Comparison of ENCODE assay signal across 25 cellular contexts in the genomic region with DNA sequence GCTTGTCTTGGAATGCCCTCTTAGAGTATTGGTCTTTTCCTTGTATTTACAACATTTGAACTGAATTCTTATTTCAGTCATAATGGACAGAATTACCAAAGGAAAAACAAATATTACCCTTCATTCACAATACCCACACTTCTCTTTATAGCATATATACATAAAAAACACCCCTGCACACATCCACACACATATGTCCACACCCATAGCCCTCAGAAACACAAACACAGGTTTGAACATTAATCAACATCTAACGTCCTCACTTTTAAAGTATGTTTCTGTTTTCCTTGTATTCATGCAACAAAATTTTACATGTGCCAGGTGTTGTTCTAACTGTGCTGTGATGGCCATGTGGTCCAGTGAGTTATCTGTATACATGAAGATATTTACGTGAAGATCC. TPM values are rescaled to one million over a fixed set of nuclear protein-coding genes. Genes with fewer than 3 reads are reported as not detected.
DNase-seq lines count a peak whose midpoint lies in the region; ATAC-seq, FAIRE-seq and TF ChIP-seq lines count a peak whose summit lies in the region.
"Had no signal": no experiment of that assay in that cellular context is flagged by ENCODE, and none has a peak within 500 bp of the region (broad histone marks: within the 10 kb centered on the region; RNA-seq: fewer than 3 reads in every experiment).

No MANE protein-coding gene starts in this region.

- intact Hi-C loops in left colon (cut with DNase I, micrococcal nuclease), result no loop called here
- intact Hi-C loops in CD4-positive, alpha-beta T cell (cut with DNase I, micrococcal nuclease), result no loop called here

- no peak overlapping the region for H3K9ac ChIP-seq in mucosa of rectum (ENCODE audit: low read depth in 1 of 2, low read length in 2 of 2)
- H3K9ac ChIP-seq: BLaER1 had no signal

- peak; percentile 21 for FAIRE-seq in colon (lab: Jason Lieb, UNC)
- FAIRE-seq: A204.1, D721Med, G401.6, GM12891, GM18507 had no signal

- ATAC-seq in left colon, result peak; percentile 72
- no peak for ATAC-seq in CD4-positive, alpha-beta T cell (ENCODE audit: poor library complexity)
- no peak for ATAC-seq in GM21619 (IDR thresholded peaks at IDR 0.05; ENCODE audit: unreplicated experiment)
- ATAC-seq in HG02938 (IDR thresholded peaks at IDR 0.05; ENCODE audit: unreplicated experiment), result no peak
- ATAC-seq: CD8-positive, alpha-beta T cell had no signal

- H3K4me3 ChIP-seq in mucosa of rectum (ENCODE audit: low read length in 2 of 2), result no peak overlapping the region
- H3K4me3 ChIP-seq: BLaER1 had no signal

- H3K9me3 Mint-ChIP-seq in CD4-positive, alpha-beta T cell, result peaks cover 9% of the 10 kb centered on the region

- H3K36me3 Mint-ChIP-seq in CD4-positive, alpha-beta T cell (ENCODE audit: low read depth), result no peaks in the 10 kb centered on the region
- H3K36me3 Mint-ChIP-seq: CD14-positive monocyte; CD4-positive, CD25-positive, alpha-beta regulatory T cell; CD8-positive, alpha-beta T cell had no signal

- peaks cover 0 to 7% of the 10 kb centered on the region in 2 donors for H3K9me3 ChIP-seq in mucosa of rectum (ENCODE audit: control insufficient read depth in 2 of 2, low read length in 2 of 2)
- peaks cover 10% of the 10 kb centered on the region for H3K9me3 ChIP-seq in CD4-positive, alpha-beta T cell (ENCODE audit: control insufficient read depth, low read length)
- H3K9me3 ChIP-seq: BE2C had no signal

- H3K27me3 ChIP-seq in mucosa of rectum (ENCODE audit: control insufficient read depth in 2 of 2, insufficient read depth in 2 of 2, low read length in 2 of 2), result no peaks in the 10 kb centered on the region
- H3K27me3 ChIP-seq in CD4-positive, alpha-beta T cell (ENCODE audit: control insufficient read depth, insufficient read depth, low read length), result peaks cover 5% of the 10 kb centered on the region
- H3K27me3 ChIP-seq: BE2C, BLaER1 had no signal

- H3K36me3 ChIP-seq in mucosa of rectum (ENCODE audit: control insufficient read depth in 2 of 2, insufficient read depth in 2 of 2, low read length in 2 of 2), result peaks cover 0 to 3% of the 10 kb centered on the region in 2 donors
- H3K36me3 ChIP-seq: BE2C, BLaER1 had no signal

- H3K27ac Mint-ChIP-seq in CD4-positive, alpha-beta T cell, result no peak overlapping the region
- H3K27ac Mint-ChIP-seq: CD14-positive monocyte; CD4-positive, CD25-positive, alpha-beta regulatory T cell; CD8-positive, alpha-beta T cell had no signal

- H3K27ac ChIP-seq in mucosa of rectum (ENCODE audit: low read depth in 2 of 2, low read length in 2 of 2), result peak overlapping the region; percentile 62 to 66
- H3K27ac ChIP-seq in CD4-positive, alpha-beta T cell (ENCODE audit: low read depth, low read length), result no peak overlapping the region
- H3K27ac ChIP-seq: BLaER1 had no signal

- H3K4me1 Mint-ChIP-seq in CD4-positive, alpha-beta T cell (ENCODE audit: low read depth), result no peaks in the 10 kb centered on the region
- H3K4me1 Mint-ChIP-seq: CD14-positive monocyte; CD4-positive, CD25-positive, alpha-beta regulatory T cell had no signal

- POLR2A ChIA-PET in CD4-positive, alpha-beta T cell (lab: Charles Lee), result no interaction called here

- DNase-seq in left colon, result no peak
- no peak for DNase-seq in CD4-positive, alpha-beta T cell
- no peak for DNase-seq in ecto neural progenitor cell (ENCODE audit: low spot score)
- DNase-seq: 8988T; ACHN; BE2C; C1 segment of cervical spinal cord; Caco-2; Calu3; CD4-positive, CD25-positive, alpha-beta regulatory T cell; CD8-positive, alpha-beta T cell; DMS79 treated with DMSO at 0.1 percent for 48 hours; GF-D8 had no signal

- CTCF ChIA-PET in CD4-positive, alpha-beta T cell (lab: Charles Lee), result no interaction called here

- H3K27me3 Mint-ChIP-seq in CD4-positive, alpha-beta T cell, result peaks cover 7% of the 10 kb centered on the region
- H3K27me3 Mint-ChIP-seq: CD4-positive, CD25-positive, alpha-beta regulatory T cell had no signal

- peaks cover 14 to 15% of the 10 kb centered on the region in 2 donors for H3K4me1 ChIP-seq in mucosa of rectum (ENCODE audit: control insufficient read depth in 2 of 2, insufficient read depth in 2 of 2, low read length in 2 of 2)
- H3K4me1 ChIP-seq: BE2C, BLaER1, Caco-2 had no signal

- no peak overlapping the region for H3K4me3 Mint-ChIP-seq in CD4-positive, alpha-beta T cell
- H3K4me3 Mint-ChIP-seq: CD14-positive monocyte; CD4-positive, CD25-positive, alpha-beta regulatory T cell; CD8-positive, alpha-beta T cell had no signal

- TF ChIP-seq CTCF in CD4-positive, alpha-beta T cell (IDR thresholded peaks at IDR 0.05), result no peak

RNA-seq across cellular contexts. Expression of gene NXPE2, which starts 11.6 kb away (rescaled TPM):
- total RNA-seq in left colon, result 10 to 100 TPM; 17.0 to 28.1 TPM
- not detected for total RNA-seq in CD4-positive, alpha-beta T cell
- total RNA-seq: A673; Caco-2; Calu3; CD4-positive, CD25-positive, alpha-beta regulatory T cell; CD8-positive, alpha-beta T cell had no signal

Comparison
In these comparisons a context has a peak if more than half of its experiments do, and no peak if none do; other contexts are left out.
1. RNA of gene NXPE2, which starts 11.6 kb away (total RNA-seq): 17.0 to 28.1 TPM in left colon; not detected in CD4-positive, alpha-beta T cell; every median in the first group is over 10 times any median in the second.